In the genomic region with DNA sequence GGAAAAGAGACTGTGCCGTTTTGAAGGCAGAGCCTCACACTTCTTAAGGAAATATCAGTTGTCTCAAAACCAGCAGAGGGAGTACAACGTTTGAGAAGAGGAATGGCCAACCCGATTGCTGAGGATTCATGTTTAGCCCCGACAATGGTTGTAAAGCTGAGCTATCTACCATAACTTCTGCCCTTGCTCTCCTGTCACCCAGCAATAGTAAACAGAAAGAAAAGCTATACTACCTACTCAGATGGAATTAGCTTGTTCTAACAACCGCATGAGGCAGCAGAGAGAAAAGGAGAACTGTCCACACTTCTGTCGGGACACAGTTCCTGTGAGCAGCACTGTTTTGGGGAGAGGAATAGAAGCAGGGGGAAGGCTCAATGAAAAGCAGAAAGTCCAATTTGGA, we compare ENCODE assay signal across 8 cellular contexts.
A peak's percentile ranks its signal among the peaks of the same experiment; 100 is the strongest.
DNase-seq lines count a peak whose midpoint lies in the region; ATAC-seq and TF ChIP-seq lines count a peak whose summit lies in the region.

No MANE protein-coding gene starts in this region.

- H3K27ac Mint-ChIP-seq in activated naive CD4-positive, alpha-beta T cell treated with anti-CD3 and anti-CD28 coated beads, Interleukin-2, amount 50 U/mL, for 72 hours = peak overlapping the region in 1 of 2 donors; percentile 76

- H3K9me3 ChIP-seq in BE2C = no peaks in the 10 kb centered on the region
- no peaks in the 10 kb centered on the region for H3K9me3 ChIP-seq in HEK293 (ENCODE audit: control insufficient read depth, insufficient read depth, low read depth, low read length)
- no peaks in the 10 kb centered on the region for H3K9me3 ChIP-seq in heart right ventricle
- no peaks in the 10 kb centered on the region for H3K9me3 ChIP-seq in psoas muscle

- peaks cover 0 to 65% of the 10 kb centered on the region in 2 donors for H3K36me3 Mint-ChIP-seq in activated naive CD4-positive, alpha-beta T cell treated with anti-CD3 and anti-CD28 coated beads, Interleukin-2, amount 50 U/mL, for 72 hours

- CTCF ChIA-PET in HEK293 (lab: Yijun Ruan, JAX) = interaction anchor here (0.5 to 1.0 kb wide), 5 partner anchors 13 to 740 kb away, joined by 3 to 5 read pairs (median 3); no protein-coding TSS in a partner anchor

- DNase-seq in BE2C = no peak
- no peak for DNase-seq in activated naive CD4-positive, alpha-beta T cell treated with anti-CD3 and anti-CD28 coated beads, Interleukin-2, amount 50 U/mL, for 72 hours (ENCODE audit: low spot score in 2 of 2)
- peak in 1 of 2 donors; percentile 44 for DNase-seq in heart right ventricle
- no peak for DNase-seq in psoas muscle

- intact Hi-C loops in heart right ventricle (cut with DNase I) (loop anchor here in 5 of 10 donors (2.0 to 10.0 kb wide), 3 partner anchors 14 to 256 kb away; no protein-coding TSS in a partner anchor), psoas muscle (cut with DNase I) (no loop called here)

- H3K27me3 ChIP-seq in BE2C (no peaks in the 10 kb centered on the region), heart right ventricle (no peaks in the 10 kb centered on the region), psoas muscle (ENCODE audit: insufficient read depth in 3 of 3, low read length in 2 of 3) (no peaks in the 10 kb centered on the region)

- POLR2A ChIA-PET in HEK293 (lab: Yijun Ruan, JAX) = no interaction called here

- WGBS in heart right ventricle, 2 donors = 1 to 2% methylated on average over 6 of the region's 6 CpGs
- WGBS in psoas muscle, 3 donors = 2 to 3% (median 2%) methylated on average over 6 of the region's 6 CpGs

- H3K27ac ChIP-seq in HEK293 (ENCODE audit: extremely low read depth, low read depth, low read length) (peak overlapping the region; percentile 32; the same call in 1 of the 2 replicates), heart right ventricle (peak overlapping the region; percentile 63 to 96 (median 84)), psoas muscle (peak overlapping the region; percentile 98)

- peak; percentile 61 to 69 for ATAC-seq in activated naive CD4-positive, alpha-beta T cell treated with anti-CD3 and anti-CD28 coated beads, Interleukin-2, amount 50 U/mL, for 72 hours
- ATAC-seq in heart right ventricle (peak; percentile 24 to 70 (median 54)), psoas muscle (peak; percentile 48 to 57 (median 54)), GM19035 (IDR thresholded peaks at IDR 0.05; ENCODE audit: unreplicated experiment) (no peak), GM19023 (IDR thresholded peaks at IDR 0.05; ENCODE audit: unreplicated experiment) (no peak), GM18519 (IDR thresholded peaks at IDR 0.05; ENCODE audit: low FRiP score, unreplicated experiment) (no peak)

- H3K9me3 Mint-ChIP-seq in activated naive CD4-positive, alpha-beta T cell treated with anti-CD3 and anti-CD28 coated beads, Interleukin-2, amount 50 U/mL, for 72 hours = no peaks in the 10 kb centered on the region

- TF ChIP-seq CTCF in BE2C (IDR thresholded peaks at IDR 0.05; ENCODE audit: low read depth, low read length) (peak; percentile 26), HEK293 (tag by site-specific recombination; IDR thresholded peaks at IDR 0.05) (peak; percentile 75), heart right ventricle (IDR thresholded peaks at IDR 0.05) (peak; percentile 15 to 67 (median 45)), psoas muscle (IDR thresholded peaks at IDR 0.05) (peak; percentile 49)

- H3K36me3 ChIP-seq in BE2C (no peaks in the 10 kb centered on the region), HEK293 (ENCODE audit: control insufficient read depth in 2 of 2, insufficient read depth in 1 of 2, low read length in 2 of 2) (peaks cover 1 to 12% of the 10 kb centered on the region in 2 experiments; a peak in 2 of 3 replicates), heart right ventricle (peaks cover 0 to 71% (median 4%) of the 10 kb centered on the region in 9 donors), psoas muscle (ENCODE audit: insufficient read depth in 1 of 2, low read depth in 1 of 2) (peaks cover 0 to 10% of the 10 kb centered on the region in 2 donors)

- H3K4me3 ChIP-seq in BE2C (ENCODE audit: low read depth, low read length) (no peak overlapping the region), HEK293 (ENCODE audit: low read depth, low read length) (no peak overlapping the region), heart right ventricle (peak overlapping the region in 1 of 10 donors; percentile 5), psoas muscle (peak overlapping the region; percentile 22)

- H3K4me1 ChIP-seq in BE2C = no peaks in the 10 kb centered on the region
- peaks cover 29% of the 10 kb centered on the region for H3K4me1 ChIP-seq in HEK293 (ENCODE audit: control insufficient read depth, insufficient read depth, low read length)
- peaks cover 53 to 97% (median 81%) of the 10 kb centered on the region in 9 donors for H3K4me1 ChIP-seq in heart right ventricle
- H3K4me1 ChIP-seq in psoas muscle = peaks cover 74% of the 10 kb centered on the region

TF ChIP-seq in HEK293, 187 proteins besides CTCF, POLR2A, EP300 and RAD21:
- TF ChIP-seq, protein P1, sequence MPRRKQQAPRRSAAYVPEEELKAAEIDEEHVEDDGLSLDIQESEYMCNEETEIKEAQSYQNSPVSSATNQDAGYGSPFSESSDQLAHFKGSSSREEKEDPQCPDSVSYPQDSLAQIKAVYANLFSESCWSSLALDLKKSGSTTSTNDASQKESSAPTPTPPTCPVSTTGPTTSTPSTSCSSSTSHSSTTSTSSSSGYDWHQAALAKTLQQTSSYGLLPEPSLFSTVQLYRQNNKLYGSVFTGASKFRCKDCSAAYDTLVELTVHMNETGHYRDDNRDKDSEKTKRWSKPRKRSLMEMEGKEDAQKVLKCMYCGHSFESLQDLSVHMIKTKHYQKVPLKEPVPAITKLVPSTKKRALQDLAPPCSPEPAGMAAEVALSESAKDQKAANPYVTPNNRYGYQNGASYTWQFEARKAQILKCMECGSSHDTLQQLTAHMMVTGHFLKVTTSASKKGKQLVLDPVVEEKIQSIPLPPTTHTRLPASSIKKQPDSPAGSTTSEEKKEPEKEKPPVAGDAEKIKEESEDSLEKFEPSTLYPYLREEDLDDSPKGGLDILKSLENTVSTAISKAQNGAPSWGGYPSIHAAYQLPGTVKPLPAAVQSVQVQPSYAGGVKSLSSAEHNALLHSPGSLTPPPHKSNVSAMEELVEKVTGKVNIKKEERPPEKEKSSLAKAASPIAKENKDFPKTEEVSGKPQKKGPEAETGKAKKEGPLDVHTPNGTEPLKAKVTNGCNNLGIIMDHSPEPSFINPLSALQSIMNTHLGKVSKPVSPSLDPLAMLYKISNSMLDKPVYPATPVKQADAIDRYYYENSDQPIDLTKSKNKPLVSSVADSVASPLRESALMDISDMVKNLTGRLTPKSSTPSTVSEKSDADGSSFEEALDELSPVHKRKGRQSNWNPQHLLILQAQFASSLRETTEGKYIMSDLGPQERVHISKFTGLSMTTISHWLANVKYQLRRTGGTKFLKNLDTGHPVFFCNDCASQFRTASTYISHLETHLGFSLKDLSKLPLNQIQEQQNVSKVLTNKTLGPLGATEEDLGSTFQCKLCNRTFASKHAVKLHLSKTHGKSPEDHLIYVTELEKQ (tag by site-specific recombination; IDR thresholded peaks at IDR 0.05; ENCODE audit: borderline replicate concordance) = no peak
- TF ChIP-seq ZNF292 (tag by site-specific recombination; IDR thresholded peaks at IDR 0.05; ENCODE audit: borderline replicate concordance, low read depth) (no peak), ZNF366 (tag by site-specific recombination; conservative IDR thresholded peaks at IDR 0.05) (peak; percentile 44; the same call in 1 of the 2 replicates), ZBTB20 (tag by site-specific recombination; IDR thresholded peaks at IDR 0.05) (peak; percentile 51; the same call in 1 of the 2 replicates), ZXDB (tag by site-specific recombination; IDR thresholded peaks at IDR 0.05) (0 out of 2 replicates have a peak, but pooled peaks have one; percentile 16), ZNF654 (tag by site-specific recombination; IDR thresholded peaks at IDR 0.05; ENCODE audit: low read depth) (no peak), ZNF341 (tag by site-specific recombination; IDR thresholded peaks at IDR 0.05; ENCODE audit: low read depth) (peak; percentile 75; the same call in 1 of the 2 replicates), TRIM28 (IDR thresholded peaks at IDR 0.05; ENCODE audit: borderline replicate concordance, low read length) (peak; percentile 87)
- TF ChIP-seq, protein P2, sequence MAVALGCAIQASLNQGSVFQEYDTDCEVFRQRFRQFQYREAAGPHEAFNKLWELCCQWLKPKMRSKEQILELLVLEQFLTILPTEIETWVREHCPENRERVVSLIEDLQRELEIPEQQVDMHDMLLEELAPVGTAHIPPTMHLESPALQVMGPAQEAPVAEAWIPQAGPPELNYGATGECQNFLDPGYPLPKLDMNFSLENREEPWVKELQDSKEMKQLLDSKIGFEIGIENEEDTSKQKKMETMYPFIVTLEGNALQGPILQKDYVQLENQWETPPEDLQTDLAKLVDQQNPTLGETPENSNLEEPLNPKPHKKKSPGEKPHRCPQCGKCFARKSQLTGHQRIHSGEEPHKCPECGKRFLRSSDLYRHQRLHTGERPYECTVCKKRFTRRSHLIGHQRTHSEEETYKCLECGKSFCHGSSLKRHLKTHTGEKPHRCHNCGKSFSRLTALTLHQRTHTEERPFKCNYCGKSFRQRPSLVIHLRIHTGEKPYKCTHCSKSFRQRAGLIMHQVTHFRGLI (tag by site-specific recombination; IDR thresholded peaks at IDR 0.05) = peak; percentile 80

Comparison
In these comparisons a context has a peak if more than half of its experiments do, and no peak if none do; other contexts are left out.
1. H3K27ac ChIP-seq: peak in every context shown above with its lines; median percentile 98 in psoas muscle; 84 in heart right ventricle; 32 in HEK293.
2. ATAC-seq: peak in activated naive CD4-positive, alpha-beta T cell treated with anti-CD3 and anti-CD28 coated beads, Interleukin-2, amount 50 U/mL, for 72 hours (2 of 2), heart right ventricle (8 of 8) and psoas muscle (4 of 4); none in GM19035 (single experiment), GM19023 (single experiment) and GM18519 (single experiment).
3. Peak in every context shown above with its lines, with median percentiles within 50 percentile points of each other: CTCF ChIP-seq.